8 cellular contexts compared by ENCODE assay signal in the genomic region with DNA sequence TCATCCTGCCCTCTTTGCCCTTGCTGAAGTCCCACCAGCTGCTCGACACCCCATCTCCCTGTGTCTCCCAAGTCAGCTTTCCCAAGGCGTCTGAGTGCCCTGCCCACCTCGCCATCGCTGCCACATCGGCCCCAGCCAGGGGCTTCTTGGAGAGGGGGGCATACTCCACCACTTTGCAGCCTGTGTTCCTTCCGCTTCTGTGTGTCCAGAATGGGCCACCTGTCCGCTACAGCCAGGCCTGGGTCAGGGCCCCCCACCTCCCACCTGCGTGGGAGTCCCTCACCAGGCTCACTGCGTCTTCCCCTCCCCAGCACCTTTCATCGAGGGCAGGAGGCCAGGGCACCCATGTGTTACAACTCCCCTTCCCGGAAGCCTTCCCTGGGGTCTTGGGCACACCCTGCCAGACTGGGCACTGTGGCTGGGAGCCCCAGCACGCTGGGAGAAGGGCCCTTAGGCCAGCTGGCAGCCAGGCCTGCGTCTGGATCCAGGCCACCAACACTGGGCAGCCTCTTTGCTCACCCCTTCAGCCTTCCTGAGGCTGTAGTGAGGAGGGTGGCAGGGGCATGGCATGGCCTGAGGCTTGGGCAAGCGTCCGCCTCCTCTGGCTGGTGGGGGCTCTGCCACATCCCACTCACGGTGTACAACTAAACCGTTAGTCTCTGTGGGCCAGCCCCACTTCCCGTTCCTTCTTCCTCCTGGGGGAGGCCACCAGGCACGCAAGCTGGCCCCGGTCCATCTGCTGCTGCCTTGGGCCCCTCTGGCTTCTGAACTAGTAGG. TPM values are rescaled to one million over a fixed set of nuclear protein-coding genes. Genes with fewer than 3 reads are reported as not detected.
A peak's percentile ranks its signal among the peaks of the same experiment; 100 is the strongest.
DNase-seq lines count a peak whose midpoint lies in the region; ATAC-seq lines count a peak whose summit lies in the region.
"Had no signal": no experiment of that assay in that cellular context is flagged by ENCODE, and none has a peak within 500 bp of the region (broad histone marks: within the 10 kb centered on the region; RNA-seq: fewer than 3 reads in every experiment).

No MANE protein-coding gene starts in this region.

- H3K36me3 ChIP-seq in NT2/D1 (ENCODE audit: insufficient read depth, insufficient read length, low read length) = no peaks in the 10 kb centered on the region

- H3K9me3 ChIP-seq in NT2/D1 (ENCODE audit: insufficient read depth, low read length) = no peaks in the 10 kb centered on the region

- no peak overlapping the region for H3K4me3 ChIP-seq in NT2/D1 (ENCODE audit: insufficient read length, low read depth)

- peak; percentile 11 for ATAC-seq in esophagus mucosa

- DNase-seq in G401 (ENCODE audit: low spot score) (peak; percentile 19), NT2/D1 (ENCODE audit: low read depth, low spot score) (no peak), putamen (ENCODE audit: low spot score) (peak; percentile 36), iPS-NIHi11 (ENCODE audit: low spot score) (no peak), superior temporal gyrus (ENCODE audit: extremely low spot score) (no peak)
- no peak for DNase-seq in stimulated activated CD4-positive, alpha-beta T cell treated with anti-CD3 and anti-CD28 coated beads, Interleukin-4, amount 100 ng/mL, for 1 hour
- DNase-seq: T-helper 2 cell had no signal

- no peaks in the 10 kb centered on the region for H3K27me3 ChIP-seq in NT2/D1 (ENCODE audit: insufficient read depth, insufficient read length)

- in situ Hi-C loops in G401 (cut with HindIII; ENCODE audit: low sequenced_read_pairs) = no loop called here

- peak overlapping the region; percentile 10 for H3K9ac ChIP-seq in NT2/D1 (ENCODE audit: insufficient read length, low read depth)

- H3K4me1 ChIP-seq in NT2/D1 (ENCODE audit: insufficient read depth, insufficient read length) = peaks cover 7% of the 10 kb centered on the region

RNA-seq across cellular contexts. Expression of gene CPT1A, which starts 13.4 kb away (rescaled TPM):
- total RNA-seq in G401 (2014; rRNA removed; shearing (Covaris generic)) = 1.2 and 1.9 TPM in 2 replicates
- 23.9 TPM for total RNA-seq in esophagus mucosa

Comparison
In these comparisons a context has a peak if more than half of its experiments do, and no peak if none do; other contexts are left out.
1. DNase-seq: peak in G401 (single experiment) and putamen (single experiment); none in NT2/D1 (single experiment), iPS-NIHi11 (single experiment), superior temporal gyrus (single experiment) and stimulated activated CD4-positive, alpha-beta T cell treated with anti-CD3 and anti-CD28 coated beads, Interleukin-4, amount 100 ng/mL, for 1 hour (single experiment).